In genomic region chr15:48579945-48580671, GRCh38 we compare ENCODE assay signal across 15 cellular contexts.
DNase-seq lines count a peak whose midpoint lies in the region; ATAC-seq and TF ChIP-seq lines count a peak whose summit lies in the region.
"Had no signal": no experiment of that assay in that cellular context is flagged by ENCODE, and none has a peak within 500 bp of the region (broad histone marks: within the 10 kb centered on the region; RNA-seq: fewer than 3 reads in every experiment).

No MANE protein-coding gene starts in this region.

- H3K4me3 Mint-ChIP-seq in T-helper 17 cell: no peak overlapping the region
- H3K4me3 Mint-ChIP-seq: type B pancreatic cell had no signal

- peak; percentile 30 for DNase-seq in M059J (ENCODE audit: low read depth)
- DNase-seq in ascending aorta (ENCODE audit: low spot score in 2 of 2): no peak
- DNase-seq in left cardiac atrium: no peak
- no peak for DNase-seq in GOT3 (lab: John Stamatoyannopoulos, UW)
- DNase-seq in central memory CD4-positive, alpha-beta T cell: no peak
- no peak for DNase-seq in T-helper 17 cell
- no peak for DNase-seq in cerebellar nuclear complex (lab: John Stamatoyannopoulos, UW)
- DNase-seq: activated CD4-positive, alpha-beta T cell treated with anti-CD3 and anti-CD28 coated beads, Interleukin-2, amount 50 U/mL, for 4 hours; adrenal gland; NCI-H2081 treated with DMSO at 0.1 percent for 48 hours; NCI-H774; T-helper 9 cell had no signal

- no peaks in the 10 kb centered on the region for H3K36me3 Mint-ChIP-seq in T-helper 17 cell (ENCODE audit: low read depth)
- H3K36me3 Mint-ChIP-seq: type B pancreatic cell had no signal

- H3K4me3 ChIP-seq in ascending aorta (peak overlapping the region; percentile 25 to 50), skeletal muscle tissue (ENCODE audit: low read length in 3 of 3) (peak overlapping the region in 1 of 3 donors; percentile 36)

- H3K9me3 ChIP-seq in ascending aorta: no peaks in the 10 kb centered on the region
- H3K9me3 ChIP-seq in skeletal muscle tissue (ENCODE audit: control insufficient read depth in 3 of 3, low read length in 3 of 3): no peaks in the 10 kb centered on the region
- H3K9me3 ChIP-seq in T-helper 17 cell (ENCODE audit: control insufficient read depth, low read length, poor library complexity, severe bottlenecking): no peaks in the 10 kb centered on the region
- H3K9me3 ChIP-seq: adrenal gland had no signal

- no peak for TF ChIP-seq CTCF in ascending aorta (IDR thresholded peaks at IDR 0.05)

- intact Hi-C loops in ascending aorta (cut with DNase I): no loop called here
- intact Hi-C loops in left cardiac atrium (cut with DNase I): no loop called here

- no peaks in the 10 kb centered on the region for H3K27me3 Mint-ChIP-seq in T-helper 17 cell
- H3K27me3 Mint-ChIP-seq: type B pancreatic cell had no signal

- H3K27ac Mint-ChIP-seq in T-helper 17 cell: no peak overlapping the region
- H3K27ac Mint-ChIP-seq: type B pancreatic cell had no signal

- H3K27ac ChIP-seq in ascending aorta (peak overlapping the region; percentile 6 to 71), skeletal muscle tissue (ENCODE audit: low read depth, low read length) (peak overlapping the region; percentile 14)
- H3K27ac ChIP-seq: adrenal gland, C4-2B had no signal

- H3K27me3 ChIP-seq in ascending aorta: no peaks in the 10 kb centered on the region
- no peaks in the 10 kb centered on the region for H3K27me3 ChIP-seq in skeletal muscle tissue (ENCODE audit: control insufficient read depth in 3 of 3, insufficient read depth in 3 of 3, low read length in 3 of 3)
- H3K27me3 ChIP-seq: adrenal gland had no signal

- H3K36me3 ChIP-seq in ascending aorta (no peaks in the 10 kb centered on the region), skeletal muscle tissue (ENCODE audit: control insufficient read depth in 3 of 3, insufficient read depth in 3 of 3, low read length in 3 of 3) (no peaks in the 10 kb centered on the region)
- H3K36me3 ChIP-seq: adrenal gland had no signal

- peaks cover 12 to 26% of the 10 kb centered on the region in 2 donors for H3K4me1 ChIP-seq in ascending aorta
- H3K4me1 ChIP-seq in skeletal muscle tissue (ENCODE audit: control insufficient read depth in 3 of 3, insufficient read depth in 3 of 3, low read length in 3 of 3): peaks cover 0 to 9% (median 2%) of the 10 kb centered on the region in 3 donors

- H3K4me1 Mint-ChIP-seq in T-helper 17 cell: no peaks in the 10 kb centered on the region

- ATAC-seq in left cardiac atrium (peak; percentile 44 to 47), T-helper 17 cell (no peak)

- H3K9ac ChIP-seq in skeletal muscle tissue (ENCODE audit: low read depth in 1 of 3, low read length in 3 of 3): no peak overlapping the region
